ENCODE assay signal across 8 cellular contexts in genomic region chr22:25420925-25421904, GRCh38.
DNase-seq lines count a peak whose midpoint lies in the region; ATAC-seq and TF ChIP-seq lines count a peak whose summit lies in the region.

No MANE protein-coding gene starts in this region.

- H3K36me3 ChIP-seq in right lobe of liver = no peaks in the 10 kb centered on the region
- no peaks in the 10 kb centered on the region for H3K36me3 ChIP-seq in thymus (ENCODE audit: control insufficient read depth, insufficient read depth)

- H3K27me3 ChIP-seq in right lobe of liver (peaks cover 0 to 12% of the 10 kb centered on the region in 2 donors), thymus (ENCODE audit: control insufficient read depth, insufficient read depth) (peaks cover 32% of the 10 kb centered on the region)

- H3K4me3 ChIP-seq in right lobe of liver (peak overlapping the region in 1 of 3 donors; percentile 48), thymus (ENCODE audit: low read length) (peak overlapping the region; percentile 30)

- peak in 1 of 4 donors; percentile 5 for TF ChIP-seq CTCF in right lobe of liver (IDR thresholded peaks at IDR 0.05)

- peak overlapping the region; percentile 54 for H3K4me3 Mint-ChIP-seq in activated CD8-positive, alpha-beta memory T cell treated with anti-CD3 and anti-CD28 coated beads, Interleukin-2, amount 10 ng/mL, durations not matched to agents 7 days and 5 days
- H3K4me3 Mint-ChIP-seq in activated naive CD8-positive, alpha-beta T cell = peak overlapping the region; percentile 86

- H3K4me1 ChIP-seq in right lobe of liver (peaks cover 0 to 9% (median 0%) of the 10 kb centered on the region in 4 donors), thymus (ENCODE audit: control insufficient read depth, insufficient read depth, low read length) (peaks cover 6% of the 10 kb centered on the region)

- H3K9me3 ChIP-seq in right lobe of liver = no peaks in the 10 kb centered on the region
- peaks cover 2% of the 10 kb centered on the region for H3K9me3 ChIP-seq in thymus (ENCODE audit: control insufficient read depth)

- intact Hi-C loops in right lobe of liver (cut with DNase I) = no loop called here

- H3K27ac ChIP-seq in right lobe of liver (no peak overlapping the region), thymus (ENCODE audit: low read depth) (no peak overlapping the region)

- H3K36me3 Mint-ChIP-seq in activated CD8-positive, alpha-beta memory T cell treated with anti-CD3 and anti-CD28 coated beads, Interleukin-2, amount 10 ng/mL, durations not matched to agents 7 days and 5 days = peaks cover 3% of the 10 kb centered on the region
- H3K36me3 Mint-ChIP-seq in activated naive CD8-positive, alpha-beta T cell = no peaks in the 10 kb centered on the region

- H3K4me1 Mint-ChIP-seq in activated CD8-positive, alpha-beta memory T cell treated with anti-CD3 and anti-CD28 coated beads, Interleukin-2, amount 10 ng/mL, durations not matched to agents 7 days and 5 days = peaks cover 18% of the 10 kb centered on the region
- peaks cover 26% of the 10 kb centered on the region for H3K4me1 Mint-ChIP-seq in activated naive CD8-positive, alpha-beta T cell (ENCODE audit: low read depth)

- ATAC-seq in activated CD8-positive, alpha-beta memory T cell treated with anti-CD3 and anti-CD28 coated beads, Interleukin-2, amount 10 ng/mL, durations not matched to agents 7 days and 5 days = peak; percentile 47
- peak; percentile 40 to 51 (median 48) for ATAC-seq in right lobe of liver
- ATAC-seq in GM21717 (IDR thresholded peaks at IDR 0.05; ENCODE audit: unreplicated experiment) = no peak
- no peak for ATAC-seq in HG02798 (IDR thresholded peaks at IDR 0.05; ENCODE audit: poor library complexity, unreplicated experiment)

- 11% methylated on average over 11 of the region's 85 CpGs for WGBS in right lobe of liver (ENCODE audit: insufficient coverage, low coverage, low lambda C conversion rate, missing lambda C conversion rate)
- WGBS in thymus = 2% methylated on average over 85 of the region's 85 CpGs

- no peaks in the 10 kb centered on the region for H3K9me3 Mint-ChIP-seq in activated CD8-positive, alpha-beta memory T cell treated with anti-CD3 and anti-CD28 coated beads, Interleukin-2, amount 10 ng/mL, durations not matched to agents 7 days and 5 days (ENCODE audit: low read depth)
- no peaks in the 10 kb centered on the region for H3K9me3 Mint-ChIP-seq in activated naive CD8-positive, alpha-beta T cell (ENCODE audit: low read depth)

- DNase-seq in activated CD8-positive, alpha-beta memory T cell treated with anti-CD3 and anti-CD28 coated beads, Interleukin-2, amount 10 ng/mL, durations not matched to agents 7 days and 5 days = no peak
- no peak for DNase-seq in activated CD8-positive, alpha-beta memory T cell treated with anti-CD3 and anti-CD28 coated beads for 24 hours
- no peak for DNase-seq in right lobe of liver
- no peak for DNase-seq in HEK293T (ENCODE audit: extremely low spot score)

- H3K27me3 Mint-ChIP-seq in activated CD8-positive, alpha-beta memory T cell treated with anti-CD3 and anti-CD28 coated beads, Interleukin-2, amount 10 ng/mL, durations not matched to agents 7 days and 5 days = peaks cover 74% of the 10 kb centered on the region
- H3K27me3 Mint-ChIP-seq in activated naive CD8-positive, alpha-beta T cell = peaks cover 39% of the 10 kb centered on the region

- POLR2A ChIA-PET in HEK293T (lab: Yijun Ruan, JAX) = no interaction called here

- H3K27ac Mint-ChIP-seq in activated CD8-positive, alpha-beta memory T cell treated with anti-CD3 and anti-CD28 coated beads, Interleukin-2, amount 10 ng/mL, durations not matched to agents 7 days and 5 days = no peak overlapping the region
- H3K27ac Mint-ChIP-seq in activated naive CD8-positive, alpha-beta T cell = no peak overlapping the region

- no peak for TF ChIP-seq POLR2A in right lobe of liver (IDR thresholded peaks at IDR 0.05)

- CTCF ChIA-PET in activated CD8-positive, alpha-beta memory T cell treated with anti-CD3 and anti-CD28 coated beads, Interleukin-2, amount 10 ng/mL, durations not matched to agents 7 days and 5 days (lab: Charles Lee) = interaction anchor here (1.0 to 1.7 kb wide), 5 partner anchors 7 to 219 kb away, joined by 3 to 5 read pairs (median 3); no protein-coding TSS in a partner anchor
- CTCF ChIA-PET in HEK293T (lab: Yijun Ruan, JAX) = no interaction called here

TF ChIP-seq in HEK293T, 16 proteins besides CTCF, POLR2A, EP300 and RAD21:
- TF ChIP-seq NFRKB (IDR thresholded peaks at IDR 0.05) (no peak), CTBP1 (IDR thresholded peaks at IDR 0.05; ENCODE audit: borderline replicate concordance) (no peak), BHLHE40 (IDR thresholded peaks at IDR 0.05; ENCODE audit: borderline replicate concordance) (no peak), FOXA1 (IDR thresholded peaks at IDR 0.05) (no peak), ZNF384 (IDR thresholded peaks at IDR 0.05) (no peak), HDGF (IDR thresholded peaks at IDR 0.05; ENCODE audit: borderline replicate concordance) (no peak), FOXK2 (IDR thresholded peaks at IDR 0.05) (no peak), ARNT (IDR thresholded peaks at IDR 0.05) (no peak), SUZ12 (IDR thresholded peaks at IDR 0.05) (no peak), SP1 (IDR thresholded peaks at IDR 0.05) (no peak), TARDBP (IDR thresholded peaks at IDR 0.05) (no peak)

Comparison
In these comparisons a context has a peak if more than half of its experiments do, and no peak if none do; other contexts are left out.
1. ATAC-seq: peak in activated CD8-positive, alpha-beta memory T cell treated with anti-CD3 and anti-CD28 coated beads, Interleukin-2, amount 10 ng/mL, durations not matched to agents 7 days and 5 days (single experiment) and right lobe of liver (4 of 4); none in GM21717 (single experiment) and HG02798 (single experiment).